Comparison of ENCODE assay signal across 16 cellular contexts in the genomic region with DNA sequence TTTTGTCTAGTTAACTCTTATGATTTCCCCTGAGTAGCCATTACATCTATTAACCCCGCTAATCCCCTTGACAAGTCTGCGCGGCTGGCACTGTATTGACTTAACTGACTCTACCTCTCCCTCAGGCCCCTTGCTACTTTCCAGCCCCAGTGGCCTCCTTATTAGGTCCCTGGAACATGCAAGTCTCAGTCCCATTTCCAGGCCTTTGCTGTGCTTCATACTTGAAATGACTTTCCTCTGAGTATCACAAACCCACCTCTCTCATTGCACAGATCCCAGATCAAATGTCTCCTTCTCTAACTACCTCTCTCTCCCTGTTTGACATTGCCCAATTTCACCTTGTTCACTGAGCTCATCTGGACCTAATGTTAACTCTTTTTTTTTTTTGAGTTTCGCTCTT. TPM values are rescaled to one million over a fixed set of nuclear protein-coding genes. Genes with fewer than 3 reads are reported as not detected.
DNase-seq lines count a peak whose midpoint lies in the region; ATAC-seq and TF ChIP-seq lines count a peak whose summit lies in the region.
"Had no signal": no experiment of that assay in that cellular context is flagged by ENCODE, and none has a peak within 500 bp of the region (broad histone marks: within the 10 kb centered on the region; RNA-seq: fewer than 3 reads in every experiment).

No MANE protein-coding gene starts in this region.

- peaks cover 28% of the 10 kb centered on the region for H3K4me1 ChIP-seq in CD4-positive, CD25-positive, alpha-beta regulatory T cell (ENCODE audit: control insufficient read depth, insufficient read depth, low read length, poor library complexity, severe bottlenecking)
- H3K4me1 ChIP-seq in naive thymus-derived CD4-positive, alpha-beta T cell (ENCODE audit: control insufficient read depth in 2 of 2, insufficient read depth in 2 of 2, low read length in 2 of 2) = peaks cover 3 to 9% of the 10 kb centered on the region in 2 donors
- H3K4me1 ChIP-seq in Peyer's patch = peaks cover 0 to 27% (median 4%) of the 10 kb centered on the region in 4 donors

- TF ChIP-seq CTCF in Calu3 (IDR thresholded peaks at IDR 0.05; ENCODE audit: unreplicated experiment) (no peak), Peyer's patch (IDR thresholded peaks at IDR 0.05) (no peak)

- no peaks in the 10 kb centered on the region for H3K9me3 ChIP-seq in CD4-positive, CD25-positive, alpha-beta regulatory T cell (ENCODE audit: control insufficient read depth in 2 of 2, low read length in 2 of 2)
- H3K9me3 ChIP-seq in naive thymus-derived CD4-positive, alpha-beta T cell (ENCODE audit: control insufficient read depth in 2 of 3, low read length in 3 of 3) = no peaks in the 10 kb centered on the region
- H3K9me3 ChIP-seq in Peyer's patch = no peaks in the 10 kb centered on the region
- H3K9me3 ChIP-seq: heart right ventricle, spleen had no signal

- no peak for ATAC-seq in CD4-positive, CD25-positive, alpha-beta regulatory T cell (ENCODE audit: low read depth in 2 of 2)
- ATAC-seq in naive thymus-derived CD4-positive, alpha-beta T cell = no peak
- no peak for ATAC-seq in HG02798 (IDR thresholded peaks at IDR 0.05; ENCODE audit: poor library complexity, unreplicated experiment)
- ATAC-seq: heart right ventricle had no signal

- no peaks in the 10 kb centered on the region for H3K27me3 ChIP-seq in CD4-positive, CD25-positive, alpha-beta regulatory T cell (ENCODE audit: control insufficient read depth, insufficient read depth, low read length)
- H3K27me3 ChIP-seq in naive thymus-derived CD4-positive, alpha-beta T cell (ENCODE audit: control insufficient read depth in 2 of 2, insufficient read depth in 2 of 2, low read length in 2 of 2) = no peaks in the 10 kb centered on the region
- H3K27me3 ChIP-seq in Peyer's patch = no peaks in the 10 kb centered on the region
- H3K27me3 ChIP-seq: brain microvascular endothelial cell had no signal

- BruUV-seq in Calu3 (replicated peaks; lab: Mats Ljungman, UMichigan) = no TSS peak

- no peak for TF ChIP-seq POLR2A in Peyer's patch (IDR thresholded peaks at IDR 0.05)

- in situ Hi-C loops in ACHN (cut with HindIII; ENCODE audit: low pct_ligation_motif_present, low pct_unique_long_range_greater_than_20kb, low sequenced_read_pairs) = no loop called here

- POLR2A ChIA-PET in naive thymus-derived CD4-positive, alpha-beta T cell (lab: Charles Lee) = no interaction called here

- no peak for DNase-seq in CD4-positive, CD25-positive, alpha-beta regulatory T cell
- DNase-seq in Calu3 (no peak), HT-29 (ENCODE audit: low spot score) (no peak), Peyer's patch (no peak), ACHN (no peak)
- no peak for DNase-seq in activated naive CD8-positive, alpha-beta T cell treated with anti-CD3 and anti-CD28 coated beads for 36 hours
- DNase-seq in naive thymus-derived CD4-positive, alpha-beta T cell = no peak
- DNase-seq: brain microvascular endothelial cell, DMS53, heart right ventricle, NCI-H1092 treated with DMSO at 0.1 percent for 48 hours, NCI-H2171 treated with DMSO at 0.1 percent for 48 hours, spleen had no signal

- intact Hi-C loops in Calu3 (cut with micrococcal nuclease; ENCODE audit: unreplicated experiment) = no loop called here
- intact Hi-C loops in naive thymus-derived CD4-positive, alpha-beta T cell (cut with micrococcal nuclease) = loop anchor here (10.0 kb wide), 2 partner anchors 901 to 981 kb away; a partner anchor contains a TSS

- no peaks in the 10 kb centered on the region for H3K36me3 ChIP-seq in CD4-positive, CD25-positive, alpha-beta regulatory T cell (ENCODE audit: control insufficient read depth, insufficient read depth, low read length)
- peaks cover 0 to 9% (median 0%) of the 10 kb centered on the region in 3 experiments for H3K36me3 ChIP-seq in naive thymus-derived CD4-positive, alpha-beta T cell (ENCODE audit: control insufficient read depth in 2 of 3, insufficient read depth in 3 of 3, low read length in 3 of 3)
- peaks cover 0 to 8% (median 0%) of the 10 kb centered on the region in 3 donors for H3K36me3 ChIP-seq in Peyer's patch

- no peak overlapping the region for H3K4me3 ChIP-seq in CD4-positive, CD25-positive, alpha-beta regulatory T cell (ENCODE audit: low read depth, low read length)
- no peak overlapping the region for H3K4me3 ChIP-seq in naive thymus-derived CD4-positive, alpha-beta T cell (ENCODE audit: low read length)
- no peak overlapping the region for H3K4me3 ChIP-seq in Peyer's patch
- H3K4me3 ChIP-seq: heart right ventricle, spleen had no signal

- peaks cover 0 to 4% (median 0%) of the 10 kb centered on the region in 7 donors for H3K9me3 Mint-ChIP-seq in CD4-positive, CD25-positive, alpha-beta regulatory T cell
- H3K9me3 Mint-ChIP-seq in Calu3 (ENCODE audit: low read depth, unreplicated experiment) = peaks cover 5% of the 10 kb centered on the region
- peaks cover 2% of the 10 kb centered on the region for H3K9me3 Mint-ChIP-seq in activated naive CD8-positive, alpha-beta T cell treated with anti-CD3 and anti-CD28 coated beads for 36 hours
- H3K9me3 Mint-ChIP-seq in naive thymus-derived CD4-positive, alpha-beta T cell = peaks cover 0 to 7% (median 0%) of the 10 kb centered on the region in 11 donors

- H3K4me1 Mint-ChIP-seq in CD4-positive, CD25-positive, alpha-beta regulatory T cell = peaks cover 5 to 40% (median 25%) of the 10 kb centered on the region in 4 donors
- H3K4me1 Mint-ChIP-seq in Calu3 (ENCODE audit: low read depth, unreplicated experiment) = peaks cover 27% of the 10 kb centered on the region
- H3K4me1 Mint-ChIP-seq in activated naive CD8-positive, alpha-beta T cell treated with anti-CD3 and anti-CD28 coated beads for 36 hours = peaks cover 22% of the 10 kb centered on the region
- peaks cover 29 to 58% (median 43%) of the 10 kb centered on the region in 7 donors for H3K4me1 Mint-ChIP-seq in naive thymus-derived CD4-positive, alpha-beta T cell

- peaks cover 24% of the 10 kb centered on the region for H3K36me3 Mint-ChIP-seq in CD4-positive, CD25-positive, alpha-beta regulatory T cell
- H3K36me3 Mint-ChIP-seq in Calu3 (ENCODE audit: insufficient read depth, unreplicated experiment) = peaks cover 84% of the 10 kb centered on the region
- peaks cover 26% of the 10 kb centered on the region for H3K36me3 Mint-ChIP-seq in activated naive CD8-positive, alpha-beta T cell treated with anti-CD3 and anti-CD28 coated beads for 36 hours
- peaks cover 0 to 26% (median 21%) of the 10 kb centered on the region in 5 donors for H3K36me3 Mint-ChIP-seq in naive thymus-derived CD4-positive, alpha-beta T cell

- CTCF ChIA-PET in Calu3 (lab: Charles Lee) = interaction anchor here (0.6 kb wide), 1 partner anchor 46 kb away, joined by 3 read pairs; no protein-coding TSS in a partner anchor
- CTCF ChIA-PET in naive thymus-derived CD4-positive, alpha-beta T cell (lab: Charles Lee) = no interaction called here

- H3K27me3 Mint-ChIP-seq in CD4-positive, CD25-positive, alpha-beta regulatory T cell = peaks cover 8% of the 10 kb centered on the region
- peaks cover 14% of the 10 kb centered on the region for H3K27me3 Mint-ChIP-seq in Calu3 (ENCODE audit: unreplicated experiment)
- peaks cover 9% of the 10 kb centered on the region for H3K27me3 Mint-ChIP-seq in activated naive CD8-positive, alpha-beta T cell treated with anti-CD3 and anti-CD28 coated beads for 36 hours
- peaks cover 0 to 20% (median 0%) of the 10 kb centered on the region in 5 donors for H3K27me3 Mint-ChIP-seq in naive thymus-derived CD4-positive, alpha-beta T cell

- H3K27ac Mint-ChIP-seq in CD4-positive, CD25-positive, alpha-beta regulatory T cell = peak overlapping the region in 2 of 3 donors; percentile 63 to 64
- H3K27ac Mint-ChIP-seq in Calu3 (ENCODE audit: unreplicated experiment) = peak overlapping the region; percentile 77
- H3K27ac Mint-ChIP-seq in activated naive CD8-positive, alpha-beta T cell treated with anti-CD3 and anti-CD28 coated beads for 36 hours = peak overlapping the region; percentile 2
- H3K27ac Mint-ChIP-seq in naive thymus-derived CD4-positive, alpha-beta T cell = peak overlapping the region; percentile 21 to 90 (median 66)

- no peak overlapping the region for H3K27ac ChIP-seq in CD4-positive, CD25-positive, alpha-beta regulatory T cell (ENCODE audit: insufficient read depth, low read length, poor library complexity, severe bottlenecking)
- H3K27ac ChIP-seq in naive thymus-derived CD4-positive, alpha-beta T cell (ENCODE audit: low read depth, low read length) = no peak overlapping the region
- no peak overlapping the region for H3K27ac ChIP-seq in Peyer's patch
- H3K27ac ChIP-seq: brain microvascular endothelial cell, heart right ventricle had no signal

- peak overlapping the region; percentile 58 to 76 (median 68) for H3K4me3 Mint-ChIP-seq in CD4-positive, CD25-positive, alpha-beta regulatory T cell
- peak overlapping the region; percentile 8 for H3K4me3 Mint-ChIP-seq in Calu3 (ENCODE audit: low read depth, unreplicated experiment)
- peak overlapping the region; percentile 32 for H3K4me3 Mint-ChIP-seq in activated naive CD8-positive, alpha-beta T cell treated with anti-CD3 and anti-CD28 coated beads for 36 hours
- peak overlapping the region; percentile 17 to 90 (median 68) for H3K4me3 Mint-ChIP-seq in naive thymus-derived CD4-positive, alpha-beta T cell

RNA-seq across cellular contexts. Expression of a gene that starts 13.2 kb away (rescaled TPM):
- 4.4 TPM for total RNA-seq in CD4-positive, CD25-positive, alpha-beta regulatory T cell
- polyA plus RNA-seq in CD4-positive, CD25-positive, alpha-beta regulatory T cell = 1 to 10 TPM in 3 of 4 donors, under 1 TPM in 1; 0.98 to 5.6 (median 1.6) TPM
- total RNA-seq in Calu3 (2022) = 30.3 and 33.7 TPM in 2 replicates
- total RNA-seq in activated naive CD8-positive, alpha-beta T cell treated with anti-CD3 and anti-CD28 coated beads for 36 hours = 1 to 10 TPM; 2.0 to 2.1 TPM
- 10 to 100 TPM in 1 of 5 experiments, 1 to 10 TPM in 4; 7.2 to 11.5 (median 8.0) TPM for total RNA-seq in naive thymus-derived CD4-positive, alpha-beta T cell
- polyA plus RNA-seq in naive thymus-derived CD4-positive, alpha-beta T cell = 1 to 10 TPM; 2.0 to 4.9 TPM
- total RNA-seq in HT-29 (2014; rRNA removed; shearing (Covaris generic)) = 13.6 and 17.8 TPM in 2 replicates
- total RNA-seq in Peyer's patch = 10 to 100 TPM in 3 of 4 donors, 1 to 10 TPM in 1; 3.0 to 29.7 (median 11.6) TPM

RNA-seq across cellular contexts. Expression of a gene that starts 17.5 kb away (rescaled TPM):
- 0.86 TPM for total RNA-seq in CD4-positive, CD25-positive, alpha-beta regulatory T cell
- polyA plus RNA-seq in CD4-positive, CD25-positive, alpha-beta regulatory T cell = not detected
- total RNA-seq in Calu3 (2022) (not detected in 2 replicates), Peyer's patch (under 1 TPM in 1 of 4 donors, not detected in 3; 0.54 TPM)
- total RNA-seq in activated naive CD8-positive, alpha-beta T cell treated with anti-CD3 and anti-CD28 coated beads for 36 hours = not detected
- not detected for total RNA-seq in naive thymus-derived CD4-positive, alpha-beta T cell
- polyA plus RNA-seq in naive thymus-derived CD4-positive, alpha-beta T cell = under 1 TPM; 0.11 to 0.90 TPM
- total RNA-seq in HT-29 (2014; rRNA removed; shearing (Covaris generic)) = 0.05 TPM in 1 of 2 replicates, not detected in the other
- total RNA-seq: fibroblast of lung, kidney epithelial cell had no signal
- polyA plus RNA-seq: fibroblast of lung had no signal

RNA-seq across cellular contexts. Expression of a gene that starts 45.4 kb away (rescaled TPM):
- total RNA-seq in CD4-positive, CD25-positive, alpha-beta regulatory T cell = not detected
- 1 to 10 TPM in 1 of 4 donors, under 1 TPM in 1, not detected in 2; 0.26 to 1.1 TPM for polyA plus RNA-seq in CD4-positive, CD25-positive, alpha-beta regulatory T cell
- total RNA-seq in Calu3 (2022) (not detected in 2 replicates), Peyer's patch (1 to 10 TPM; 1.6 to 5.8 (median 2.6) TPM)
- total RNA-seq in activated naive CD8-positive, alpha-beta T cell treated with anti-CD3 and anti-CD28 coated beads for 36 hours = not detected
- 10 to 100 TPM in 1 of 5 experiments, 1 to 10 TPM in 1, under 1 TPM in 2, not detected in 1; 0.38 to 68.2 (median 3.4) TPM for total RNA-seq in naive thymus-derived CD4-positive, alpha-beta T cell
- under 1 TPM; 0.24 to 0.30 TPM for polyA plus RNA-seq in naive thymus-derived CD4-positive, alpha-beta T cell
- not detected in 2 replicates for total RNA-seq in HT-29 (2014; rRNA removed; shearing (Covaris generic))
- total RNA-seq: fibroblast of lung, kidney epithelial cell had no signal

RNA-seq across cellular contexts. Expression of a gene that starts 54.7 kb away (rescaled TPM):
- not detected for total RNA-seq in CD4-positive, CD25-positive, alpha-beta regulatory T cell
- not detected for polyA plus RNA-seq in CD4-positive, CD25-positive, alpha-beta regulatory T cell
- not detected in 2 replicates for total RNA-seq in Calu3 (2022)
- not detected for total RNA-seq in activated naive CD8-positive, alpha-beta T cell treated with anti-CD3 and anti-CD28 coated beads for 36 hours
- 1 to 10 TPM in 1 of 5 experiments, under 1 TPM in 1, not detected in 3; 0.16 to 7.9 TPM for total RNA-seq in naive thymus-derived CD4-positive, alpha-beta T cell
- not detected for polyA plus RNA-seq in naive thymus-derived CD4-positive, alpha-beta T cell
- not detected in 2 replicates for total RNA-seq in HT-29 (2014; rRNA removed; shearing (Covaris generic))
- 1 to 10 TPM in 1 of 4 donors, not detected in 3; 1.9 TPM for total RNA-seq in Peyer's patch
- total RNA-seq: fibroblast of lung, kidney epithelial cell had no signal

RNA-seq across cellular contexts. Expression of a gene that starts 59.7 kb away (rescaled TPM):
- not detected for total RNA-seq in CD4-positive, CD25-positive, alpha-beta regulatory T cell
- polyA plus RNA-seq in CD4-positive, CD25-positive, alpha-beta regulatory T cell = under 1 TPM in 2 of 4 donors, not detected in 2; 0.08 to 0.18 TPM
- total RNA-seq in Calu3 (2022) = not detected in 2 replicates
- total RNA-seq in activated naive CD8-positive, alpha-beta T cell treated with anti-CD3 and anti-CD28 coated beads for 36 hours = under 1 TPM; 0.14 to 0.36 TPM
- total RNA-seq in naive thymus-derived CD4-positive, alpha-beta T cell = 10 to 100 TPM in 1 of 5 experiments, 1 to 10 TPM in 3, not detected in 1; 1.1 to 43.8 (median 1.8) TPM
- polyA plus RNA-seq in naive thymus-derived CD4-positive, alpha-beta T cell = under 1 TPM in 1 of 2 donors, not detected in 1; 0.08 TPM
- not detected in 2 replicates for total RNA-seq in HT-29 (2014; rRNA removed; shearing (Covaris generic))
- total RNA-seq in Peyer's patch = 10 to 100 TPM in 1 of 4 donors, under 1 TPM in 1, not detected in 2; 0.95 to 12.4 TPM
- total RNA-seq: fibroblast of lung, kidney epithelial cell had no signal
- polyA plus RNA-seq: fibroblast of lung had no signal

Comparison
In these comparisons a context has a peak if more than half of its experiments do, and no peak if none do; other contexts are left out.
1. H3K27ac Mint-ChIP-seq: peak in every context shown above with its lines; median percentile 77 in Calu3; 66 in naive thymus-derived CD4-positive, alpha-beta T cell; 64 in CD4-positive, CD25-positive, alpha-beta regulatory T cell; 2 in activated naive CD8-positive, alpha-beta T cell treated with anti-CD3 and anti-CD28 coated beads for 36 hours.
2. H3K4me3 Mint-ChIP-seq: peak in every context shown above with its lines; median percentile 68 in CD4-positive, CD25-positive, alpha-beta regulatory T cell; 68 in naive thymus-derived CD4-positive, alpha-beta T cell; 32 in activated naive CD8-positive, alpha-beta T cell treated with anti-CD3 and anti-CD28 coated beads for 36 hours; 8 in Calu3.